Comparison of ENCODE assay signal across 1 cellular context in the genomic region with DNA sequence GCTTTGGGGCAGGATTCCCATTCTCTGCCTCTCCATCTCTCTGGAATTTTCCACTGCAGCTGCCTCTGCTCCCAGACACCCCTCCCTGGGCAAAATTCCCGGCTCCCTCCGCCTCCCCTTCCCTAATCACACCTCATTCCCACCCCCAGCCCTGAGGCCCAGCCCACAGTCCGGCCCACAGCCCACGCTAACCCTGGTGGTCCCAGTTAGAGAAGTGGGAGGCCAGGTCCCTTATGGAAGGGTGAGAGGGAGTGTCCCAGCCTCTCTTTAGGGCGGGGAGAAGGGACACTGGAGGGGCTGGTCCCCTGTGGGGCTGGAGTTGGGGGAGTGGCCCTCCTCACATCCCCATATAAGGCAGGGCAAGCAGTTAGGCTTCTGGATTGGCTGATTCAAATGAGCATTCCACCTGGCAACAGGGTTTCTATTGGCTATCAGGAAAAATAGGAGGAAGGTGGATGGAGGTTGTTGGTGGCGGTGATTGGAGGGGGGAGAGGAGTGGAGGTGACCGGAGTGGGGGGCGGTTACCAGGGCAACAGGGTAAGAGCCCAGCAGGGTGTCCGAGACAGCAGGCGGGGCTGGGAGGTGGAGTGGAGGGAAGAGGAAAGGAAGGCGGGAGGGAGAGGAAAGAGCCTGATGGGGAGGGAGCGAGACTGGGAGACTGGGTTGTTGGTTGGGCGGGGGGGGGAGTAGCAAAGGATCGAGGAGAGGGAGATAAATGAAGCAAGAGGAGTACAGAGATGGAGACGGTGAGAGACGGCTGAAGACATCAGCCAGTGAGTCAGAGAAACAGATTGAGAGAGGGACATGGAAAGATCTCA.
TF ChIP-seq lines count a peak whose summit lies in the region.

No MANE protein-coding gene starts in this region.

TF ChIP-seq in WTC11, 78 proteins besides CTCF, POLR2A, EP300 and RAD21 (continued from another document):
- TF ChIP-seq PRRX2 (CRISPR knock-in tag; IDR thresholded peaks at IDR 0.05) = 0 out of 2 replicates have a peak, but pooled peaks have one; percentile 41
- TF ChIP-seq MYBL2 (CRISPR knock-in tag; IDR thresholded peaks at IDR 0.05) = peak; percentile 98; the same call in 1 of the 2 replicates
